7 cellular contexts compared by ENCODE assay signal in the genomic region with DNA sequence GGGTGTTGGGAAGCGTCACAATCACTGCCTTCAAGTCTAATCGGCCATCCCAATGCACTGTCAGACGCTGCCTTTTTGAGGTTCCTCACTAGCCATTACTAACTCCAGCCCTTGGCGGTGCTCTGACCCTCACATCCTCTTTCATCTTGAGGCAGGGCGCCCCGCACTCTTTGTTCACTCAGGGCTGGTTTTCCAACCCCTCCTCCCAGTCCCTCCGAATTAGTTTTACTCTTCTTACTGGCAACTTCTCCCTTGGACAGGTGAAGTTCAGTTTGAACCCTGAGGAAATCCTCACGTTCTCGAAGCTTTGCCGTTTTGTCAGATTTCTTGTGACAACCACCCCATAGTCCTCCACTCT. TPM values are rescaled to one million over a fixed set of nuclear protein-coding genes. Genes with fewer than 3 reads are reported as not detected.
DNase-seq lines count a peak whose midpoint lies in the region; ATAC-seq, FAIRE-seq and TF ChIP-seq lines count a peak whose summit lies in the region.

No MANE protein-coding gene starts in this region.

- peak overlapping the region; percentile 84 for H3K27ac ChIP-seq in HUES48 (ENCODE audit: low read depth, low read length)
- H3K27ac ChIP-seq in naive thymus-derived CD4-positive, alpha-beta T cell (ENCODE audit: low read depth, low read length): peak overlapping the region; percentile 93

- H3K36me3 Mint-ChIP-seq in naive thymus-derived CD4-positive, alpha-beta T cell: peaks cover 7 to 25% (median 21%) of the 10 kb centered on the region in 5 donors

- no peak for TF ChIP-seq CTCF in bronchial epithelial cell (IDR thresholded peaks at IDR 0.05; ENCODE audit: insufficient read depth, low read length, severe bottlenecking)

- DNase-seq in bronchial epithelial cell (ENCODE audit: low read depth) (no peak), NCI-H1417 (lab: John Stamatoyannopoulos, UW) (no peak), NCI-H2171 (lab: John Stamatoyannopoulos, UW) (no peak)
- DNase-seq in naive thymus-derived CD4-positive, alpha-beta T cell: no peak
- DNase-seq in central memory CD4-positive, alpha-beta T cell: no peak

- H3K4me3 ChIP-seq in HUES48 (ENCODE audit: low read depth, low read length) (peak overlapping the region; percentile 98), bronchial epithelial cell (ENCODE audit: low read depth, low read length) (peak overlapping the region; percentile 64)
- peak overlapping the region; percentile 95 for H3K4me3 ChIP-seq in naive thymus-derived CD4-positive, alpha-beta T cell (ENCODE audit: low read length)

- H3K9me3 ChIP-seq in HUES48 (ENCODE audit: control insufficient read depth, insufficient read depth, low read length): no peaks in the 10 kb centered on the region
- H3K9me3 ChIP-seq in naive thymus-derived CD4-positive, alpha-beta T cell (ENCODE audit: control insufficient read depth in 2 of 3, low read length in 3 of 3): no peaks in the 10 kb centered on the region

- intact Hi-C loops in naive thymus-derived CD4-positive, alpha-beta T cell (cut with micrococcal nuclease): loop anchor here (1.0 to 10.0 kb wide), 33 partner anchors 8 to 1624 kb away; a partner anchor contains a TSS

- peak overlapping the region; percentile 87 to 100 (median 96) for H3K4me3 Mint-ChIP-seq in naive thymus-derived CD4-positive, alpha-beta T cell

- no peaks in the 10 kb centered on the region for H3K27me3 Mint-ChIP-seq in naive thymus-derived CD4-positive, alpha-beta T cell

- no peaks in the 10 kb centered on the region for H3K27me3 ChIP-seq in HUES48 (ENCODE audit: control insufficient read depth, insufficient read depth, low read length)
- H3K27me3 ChIP-seq in bronchial epithelial cell (ENCODE audit: control insufficient read depth, insufficient read depth, low read length): no peaks in the 10 kb centered on the region
- H3K27me3 ChIP-seq in naive thymus-derived CD4-positive, alpha-beta T cell (ENCODE audit: control insufficient read depth in 2 of 2, insufficient read depth in 2 of 2, low read length in 2 of 2): no peaks in the 10 kb centered on the region

- peaks cover 0 to 5% (median 0%) of the 10 kb centered on the region in 11 donors for H3K9me3 Mint-ChIP-seq in naive thymus-derived CD4-positive, alpha-beta T cell

- POLR2A ChIA-PET in naive thymus-derived CD4-positive, alpha-beta T cell (lab: Charles Lee): interaction anchor here (0.8 to 7.6 kb wide), 33 partner anchors 10 to 375 kb away, joined by 3 to 230 read pairs (median 6); a partner anchor contains a TSS

- H3K36me3 ChIP-seq in HUES48 (ENCODE audit: control insufficient read depth, insufficient read depth, low read length): peaks cover 34% of the 10 kb centered on the region
- H3K36me3 ChIP-seq in bronchial epithelial cell (ENCODE audit: control insufficient read depth, insufficient read depth, low read length): peaks cover 14% of the 10 kb centered on the region
- H3K36me3 ChIP-seq in naive thymus-derived CD4-positive, alpha-beta T cell (ENCODE audit: control insufficient read depth in 2 of 3, insufficient read depth in 3 of 3, low read length in 3 of 3): peaks cover 0 to 23% (median 0%) of the 10 kb centered on the region in 3 experiments

- peaks cover 14% of the 10 kb centered on the region for H3K4me1 ChIP-seq in HUES48 (ENCODE audit: control insufficient read depth, insufficient read depth, low read length)
- H3K4me1 ChIP-seq in naive thymus-derived CD4-positive, alpha-beta T cell (ENCODE audit: control insufficient read depth in 2 of 2, insufficient read depth in 2 of 2, low read length in 2 of 2): peaks cover 24 to 25% of the 10 kb centered on the region in 2 donors

- H3K9ac ChIP-seq in HUES48 (ENCODE audit: low read depth, low read length): peak overlapping the region; percentile 58

- ATAC-seq in GM18867 (IDR thresholded peaks at IDR 0.05; ENCODE audit: unreplicated experiment): peak; percentile 9
- ATAC-seq in naive thymus-derived CD4-positive, alpha-beta T cell: no peak

- CTCF ChIA-PET in naive thymus-derived CD4-positive, alpha-beta T cell (lab: Charles Lee): interaction anchor here (0.5 to 13.4 kb wide), 23 partner anchors 9 to 380 kb away, joined by 3 to 193 read pairs (median 5); a partner anchor contains a TSS

- peaks cover 24 to 49% (median 35%) of the 10 kb centered on the region in 7 donors for H3K4me1 Mint-ChIP-seq in naive thymus-derived CD4-positive, alpha-beta T cell

- peak overlapping the region; percentile 89 to 99 (median 98) for H3K27ac Mint-ChIP-seq in naive thymus-derived CD4-positive, alpha-beta T cell

- FAIRE-seq in bronchial epithelial cell (lab: Jason Lieb, UNC): no peak

RNA-seq across cellular contexts. Expression of a gene that starts 0.6 kb away (rescaled TPM):
- 3.5 and 4.5 TPM in 2 replicates for total RNA-seq in bronchial epithelial cell
- 10 to 100 TPM in 3 of 5 experiments, 1 to 10 TPM in 2; 7.8 to 16.3 (median 13.3) TPM for total RNA-seq in naive thymus-derived CD4-positive, alpha-beta T cell
- 1 to 10 TPM; 2.4 to 4.1 TPM for polyA plus RNA-seq in naive thymus-derived CD4-positive, alpha-beta T cell

RNA-seq across cellular contexts. Expression of a gene that starts 2.2 kb away (rescaled TPM):
- total RNA-seq in bronchial epithelial cell: 3,411 and 3,733 TPM in 2 replicates
- total RNA-seq in naive thymus-derived CD4-positive, alpha-beta T cell: 1,000 to 10,000 TPM; 3,787 to 6,048 (median 5,952) TPM
- over 10,000 TPM in 1 of 2 donors, 1,000 to 10,000 TPM in 1; 6,745 to 10,251 TPM for polyA plus RNA-seq in naive thymus-derived CD4-positive, alpha-beta T cell

RNA-seq across cellular contexts. Expression of a gene that starts 9.4 kb away (rescaled TPM):
- 253 and 304 TPM in 2 replicates for total RNA-seq in bronchial epithelial cell
- 100 to 1,000 TPM; 121 to 300 (median 221) TPM for total RNA-seq in naive thymus-derived CD4-positive, alpha-beta T cell
- polyA plus RNA-seq in naive thymus-derived CD4-positive, alpha-beta T cell: 100 to 1,000 TPM; 282 to 353 TPM

RNA-seq across cellular contexts. Expression of a gene that starts 14.3 kb away (rescaled TPM):
- total RNA-seq in bronchial epithelial cell: 168 and 172 TPM in 2 replicates
- 100 to 1,000 TPM in 3 of 5 experiments, 10 to 100 TPM in 2; 61.7 to 254 (median 109) TPM for total RNA-seq in naive thymus-derived CD4-positive, alpha-beta T cell
- polyA plus RNA-seq in naive thymus-derived CD4-positive, alpha-beta T cell: 100 to 1,000 TPM; 216 to 218 TPM

RNA-seq across cellular contexts. Expression of a gene that starts 33.7 kb away (rescaled TPM):
- 27.4 and 33.5 TPM in 2 replicates for total RNA-seq in bronchial epithelial cell
- 10 to 100 TPM in 2 of 5 experiments, 1 to 10 TPM in 3; 3.7 to 60.3 (median 8.9) TPM for total RNA-seq in naive thymus-derived CD4-positive, alpha-beta T cell
- 1 to 10 TPM; 5.6 to 6.7 TPM for polyA plus RNA-seq in naive thymus-derived CD4-positive, alpha-beta T cell
